In genomic region chr12:96015672-96016071, GRCh38 we compare ENCODE assay signal across 1 cellular context.
TF ChIP-seq lines count a peak whose summit lies in the region.

No MANE protein-coding gene starts in this region.

TF ChIP-seq in GM23338, 12 proteins besides CTCF, POLR2A, EP300 and RAD21 (continued from another document):
- TF ChIP-seq ETS1 (IDR thresholded peaks at IDR 0.05) (no peak), EZH2phosphoT487 (IDR thresholded peaks at IDR 0.05; ENCODE audit: unreplicated experiment) (no peak), EZH2 (IDR thresholded peaks at IDR 0.05; ENCODE audit: low read depth, unreplicated experiment) (no peak), REST (IDR thresholded peaks at IDR 0.05; ENCODE audit: unreplicated experiment) (no peak), ZNF114 (CRISPR knock-in tag; IDR thresholded peaks at IDR 0.05) (no peak), CREB1 (CRISPR knock-in tag; IDR thresholded peaks at IDR 0.05; ENCODE audit: low read depth) (no peak), STAT1 (IDR thresholded peaks at IDR 0.05; ENCODE audit: unreplicated experiment) (no peak), NANOG (IDR thresholded peaks at IDR 0.05; ENCODE audit: borderline replicate concordance) (no peak)
